In the genomic region with DNA sequence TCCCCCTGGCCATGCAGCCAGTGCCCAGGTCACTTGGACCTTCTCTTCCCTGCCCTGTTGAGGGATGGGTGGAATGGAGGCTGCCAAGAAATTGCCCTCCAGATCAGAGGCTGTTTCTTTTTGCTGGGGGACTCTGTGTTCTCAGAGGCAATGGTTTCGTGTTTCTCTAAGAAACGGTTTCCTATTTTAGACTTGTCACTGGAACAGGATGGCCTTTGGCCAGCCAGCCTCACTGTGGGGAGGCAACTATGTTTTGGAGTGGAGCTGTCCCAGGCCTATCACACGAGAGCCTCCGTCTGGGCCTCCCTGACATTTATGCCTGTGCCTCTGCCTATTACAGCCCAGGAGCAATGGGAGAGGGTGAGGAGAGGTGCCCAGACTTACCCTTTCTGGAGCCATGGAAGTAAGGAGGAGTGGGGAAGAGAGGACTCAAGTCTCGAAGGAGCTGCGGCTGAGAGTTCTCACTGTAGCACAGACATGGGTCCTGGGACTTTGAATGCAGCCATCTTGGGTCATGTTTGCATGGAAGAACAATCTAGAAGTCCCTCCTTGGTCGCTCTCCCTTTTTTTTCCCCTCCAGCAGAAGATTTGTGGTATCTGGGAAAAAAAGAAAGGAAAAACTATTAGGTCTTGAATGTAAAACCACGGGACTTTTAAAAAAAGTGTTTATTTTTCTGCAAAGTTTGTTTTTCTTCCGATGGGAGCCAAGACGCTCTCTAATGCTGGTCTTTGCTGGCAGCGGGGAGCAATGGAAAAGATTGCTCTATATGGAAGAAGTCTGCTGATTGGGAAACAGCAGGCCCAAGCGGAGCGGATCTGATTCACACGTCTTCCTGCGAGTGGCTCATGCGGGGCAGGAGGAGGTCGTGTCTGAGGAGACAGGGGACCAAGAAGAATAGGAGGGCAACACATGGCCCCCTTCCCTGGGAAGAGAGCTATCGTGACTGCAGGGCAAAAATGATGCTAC, we compare ENCODE assay signal across 14 cellular contexts.
DNase-seq lines count a peak whose midpoint lies in the region; ATAC-seq and TF ChIP-seq lines count a peak whose summit lies in the region.
"Had no signal": no experiment of that assay in that cellular context is flagged by ENCODE, and none has a peak within 500 bp of the region (broad histone marks: within the 10 kb centered on the region; RNA-seq: fewer than 3 reads in every experiment).

No MANE protein-coding gene starts in this region.

- ATAC-seq in activated CD8-positive, alpha-beta memory T cell treated with anti-CD3 and anti-CD28 coated beads, Interleukin-2, amount 10 ng/mL, durations not matched to agents 7 days and 5 days, result no peak
- ATAC-seq in heart left ventricle (peak; percentile 47 to 74 (median 60)), aorta (ENCODE audit: low FRiP score) (peak; percentile 91)
- ATAC-seq: HCT116; naive thymus-derived CD4-positive, alpha-beta T cell had no signal

- H3K9me3 ChIP-seq in heart left ventricle (no peaks in the 10 kb centered on the region), aorta (ENCODE audit: control insufficient read depth, low read length) (no peaks in the 10 kb centered on the region)

- CTCF ChIA-PET in activated CD8-positive, alpha-beta memory T cell treated with anti-CD3 and anti-CD28 coated beads, Interleukin-2, amount 10 ng/mL, durations not matched to agents 7 days and 5 days (lab: Charles Lee), result no interaction called here

- peaks cover 0 to 18% (median 0%) of the 10 kb centered on the region in 9 donors for H3K27me3 ChIP-seq in heart left ventricle
- no peaks in the 10 kb centered on the region for H3K27me3 ChIP-seq in aorta (ENCODE audit: control insufficient read depth in 1 of 2, insufficient read depth in 2 of 2, low read length in 1 of 2)
- peaks cover 3% of the 10 kb centered on the region; the same call in 1 of the 2 replicates for H3K27me3 ChIP-seq in H7 (ENCODE audit: control insufficient read depth, insufficient read depth, low read length)

- H3K9me3 Mint-ChIP-seq in activated CD8-positive, alpha-beta memory T cell treated with anti-CD3 and anti-CD28 coated beads, Interleukin-2, amount 10 ng/mL, durations not matched to agents 7 days and 5 days (ENCODE audit: low read depth), result no peaks in the 10 kb centered on the region
- no peaks in the 10 kb centered on the region for H3K9me3 Mint-ChIP-seq in osteocyte (ENCODE audit: unreplicated experiment)
- H3K9me3 Mint-ChIP-seq: naive thymus-derived CD4-positive, alpha-beta T cell; T-helper 1 cell treated with Interleukin-12 subunit alpha and Interleukin-12 subunit beta and Interleukin-4 antibody, amounts not matched to agents 30 μg/mL and 1 μg/mL, for 36 hours had no signal

- H3K27ac ChIP-seq in heart left ventricle (peak overlapping the region in 11 of 12 donors; percentile 6 to 89 (median 46)), aorta (ENCODE audit: low read depth in 1 of 2, low read length in 2 of 2) (peak overlapping the region; percentile 99 to 100)
- H3K27ac ChIP-seq: 22Rv1 had no signal

- peak; percentile 17 for DNase-seq in activated CD8-positive, alpha-beta memory T cell treated with anti-CD3 and anti-CD28 coated beads, Interleukin-2, amount 50 U/mL, for 48 hours
- no peak for DNase-seq in activated CD8-positive, alpha-beta memory T cell treated with anti-CD3 and anti-CD28 coated beads, Interleukin-2, amount 10 ng/mL, durations not matched to agents 7 days and 5 days
- peak in 2 of 5 donors; percentile 32 to 45 for DNase-seq in heart left ventricle
- DNase-seq in osteocyte (ENCODE audit: extremely low spot score, unreplicated experiment), result peak; percentile 70
- peak; percentile 92 to 93 for DNase-seq in aorta
- no peak for DNase-seq in H7
- DNase-seq in D341Med (ENCODE audit: low spot score), result no peak
- DNase-seq in NCI-H510A treated with DMSO at 0.1 percent for 48 hours (lab: John Stamatoyannopoulos, UW), result no peak
- DNase-seq: naive thymus-derived CD4-positive, alpha-beta T cell; NCI-H2081; stimulated activated CD8-positive, alpha-beta memory T cell treated with anti-CD3 and anti-CD28 coated beads, Interleukin-4, amount 100 ng/mL, for 48 hours had no signal

- H3K4me3 Mint-ChIP-seq in activated CD8-positive, alpha-beta memory T cell treated with anti-CD3 and anti-CD28 coated beads, Interleukin-2, amount 10 ng/mL, durations not matched to agents 7 days and 5 days, result no peak overlapping the region
- H3K4me3 Mint-ChIP-seq in osteocyte (ENCODE audit: unreplicated experiment), result no peak overlapping the region
- H3K4me3 Mint-ChIP-seq: naive thymus-derived CD4-positive, alpha-beta T cell; T-helper 1 cell treated with Interleukin-12 subunit alpha and Interleukin-12 subunit beta and Interleukin-4 antibody, amounts not matched to agents 30 μg/mL and 1 μg/mL, for 36 hours had no signal

- TF ChIP-seq POLR2A in heart left ventricle (IDR thresholded peaks at IDR 0.05), result no peak

- TF ChIP-seq CTCF in heart left ventricle (IDR thresholded peaks at IDR 0.05), result no peak
- TF ChIP-seq CTCF in osteocyte (IDR thresholded peaks at IDR 0.05), result no peak

- WGBS in heart left ventricle, 4 donors, result 58 to 68% (median 61%) methylated on average over 18 of the region's 18 CpGs
- WGBS in aorta, 2 donors, result 4 to 5% methylated on average over 18 of the region's 18 CpGs

- peaks cover 27% of the 10 kb centered on the region for H3K27me3 Mint-ChIP-seq in activated CD8-positive, alpha-beta memory T cell treated with anti-CD3 and anti-CD28 coated beads, Interleukin-2, amount 10 ng/mL, durations not matched to agents 7 days and 5 days
- H3K27me3 Mint-ChIP-seq in osteocyte (ENCODE audit: unreplicated experiment), result peaks cover 4% of the 10 kb centered on the region

- H3K4me3 ChIP-seq in heart left ventricle (no peak overlapping the region), aorta (ENCODE audit: low read length in 2 of 2) (no peak overlapping the region), H7 (ENCODE audit: insufficient read depth, low read depth, low read length) (no peak overlapping the region)

- intact Hi-C loops in heart left ventricle (cut with DNase I) (no loop called here), aorta (cut with DNase I) (loop anchor here (1.0 to 5.0 kb wide), 4 partner anchors 47 to 220 kb away; partner anchors contain the start of gene FOXD2 (in 1 of the 2))

- H3K36me3 ChIP-seq in heart left ventricle, result no peaks in the 10 kb centered on the region
- H3K36me3 ChIP-seq in aorta (ENCODE audit: control insufficient read depth in 1 of 2, insufficient read depth in 2 of 2, low read length in 1 of 2), result no peaks in the 10 kb centered on the region
- no peaks in the 10 kb centered on the region for H3K36me3 ChIP-seq in H7 (replicated peaks; ENCODE audit: control insufficient read depth, insufficient read depth, low read length)

- H3K4me1 Mint-ChIP-seq in activated CD8-positive, alpha-beta memory T cell treated with anti-CD3 and anti-CD28 coated beads, Interleukin-2, amount 10 ng/mL, durations not matched to agents 7 days and 5 days, result no peaks in the 10 kb centered on the region
- peaks cover 18% of the 10 kb centered on the region for H3K4me1 Mint-ChIP-seq in osteocyte (ENCODE audit: unreplicated experiment)

- H3K4me1 ChIP-seq in heart left ventricle (peaks cover 0 to 21% (median 0%) of the 10 kb centered on the region in 12 donors), aorta (ENCODE audit: control insufficient read depth in 1 of 2, insufficient read depth in 2 of 2, low read length in 2 of 2) (peaks cover 2 to 10% of the 10 kb centered on the region in 2 donors)

- H3K27ac Mint-ChIP-seq in activated CD8-positive, alpha-beta memory T cell treated with anti-CD3 and anti-CD28 coated beads, Interleukin-2, amount 10 ng/mL, durations not matched to agents 7 days and 5 days, result no peak overlapping the region
- H3K27ac Mint-ChIP-seq in osteocyte (ENCODE audit: unreplicated experiment), result peak overlapping the region; percentile 75
- H3K27ac Mint-ChIP-seq: naive thymus-derived CD4-positive, alpha-beta T cell; T-helper 1 cell treated with Interleukin-12 subunit alpha and Interleukin-12 subunit beta and Interleukin-4 antibody, amounts not matched to agents 30 μg/mL and 1 μg/mL, for 36 hours had no signal

- no peaks in the 10 kb centered on the region for H3K36me3 Mint-ChIP-seq in activated CD8-positive, alpha-beta memory T cell treated with anti-CD3 and anti-CD28 coated beads, Interleukin-2, amount 10 ng/mL, durations not matched to agents 7 days and 5 days
- no peaks in the 10 kb centered on the region for H3K36me3 Mint-ChIP-seq in osteocyte (ENCODE audit: unreplicated experiment)
- H3K36me3 Mint-ChIP-seq: naive thymus-derived CD4-positive, alpha-beta T cell had no signal

Comparison
In these comparisons a context has a peak if more than half of its experiments do, and no peak if none do; other contexts are left out.
1. DNase-seq: peak in activated CD8-positive, alpha-beta memory T cell treated with anti-CD3 and anti-CD28 coated beads, Interleukin-2, amount 50 U/mL, for 48 hours (single experiment), osteocyte (single experiment) and aorta (2 of 2); none in activated CD8-positive, alpha-beta memory T cell treated with anti-CD3 and anti-CD28 coated beads, Interleukin-2, amount 10 ng/mL, durations not matched to agents 7 days and 5 days (single experiment), H7 (single experiment), D341Med (single experiment) and NCI-H510A treated with DMSO at 0.1 percent for 48 hours (single experiment).
2. intact Hi-C loops: an anchor here in aorta (1.0 to 5.0 kb wide); none called in heart left ventricle.